ENCODE assay signal across 2 cellular contexts in the genomic region with DNA sequence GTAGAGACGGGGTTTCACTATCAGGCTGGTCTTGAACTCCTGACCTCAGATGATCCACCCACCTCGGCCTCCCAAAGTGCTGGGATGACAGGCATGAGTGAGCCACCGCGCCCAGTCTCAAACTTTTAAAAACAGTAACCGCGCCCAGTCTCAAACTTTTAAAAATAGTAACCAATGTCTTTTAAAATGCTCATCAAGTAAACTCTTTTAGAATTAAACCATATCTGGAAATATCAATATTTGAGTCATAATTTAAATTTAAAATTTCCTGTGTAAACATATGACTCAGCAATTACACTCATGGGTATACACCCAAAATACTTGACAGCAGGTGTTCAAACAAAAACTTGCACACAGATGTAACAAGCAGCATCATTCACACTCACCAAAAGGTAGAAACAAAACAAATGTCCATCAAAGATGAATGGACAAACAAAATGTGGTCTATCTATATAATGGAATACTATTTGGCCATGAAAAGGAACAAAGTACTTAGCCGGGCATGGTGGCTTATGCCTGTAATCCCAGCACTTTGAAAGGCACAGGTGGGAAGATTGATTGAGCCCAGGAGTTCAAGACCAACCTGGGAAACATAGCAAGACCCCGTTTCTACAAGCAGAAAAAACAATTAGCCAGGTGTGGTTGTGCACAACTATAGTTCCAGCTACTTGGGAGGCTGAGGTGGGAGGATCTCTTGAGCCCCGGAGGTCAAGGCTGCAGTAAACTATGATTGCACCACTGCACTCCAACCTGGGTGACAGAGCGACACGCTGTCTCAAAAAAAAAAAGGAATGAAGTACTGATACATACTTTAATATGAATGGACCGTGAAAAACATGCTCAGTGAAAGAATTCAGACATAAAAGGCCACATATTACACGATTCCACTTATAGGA.
A peak's percentile ranks its signal among the peaks of the same experiment; 100 is the strongest.
TF ChIP-seq lines count a peak whose summit lies in the region.

No MANE protein-coding gene starts in this region.

TF ChIP-seq in HepG2, 621 proteins besides CTCF, POLR2A, EP300 and RAD21:
- TF ChIP-seq CREM (IDR thresholded peaks at IDR 0.05) (no peak), CREM (CRISPR knock-in tag; IDR thresholded peaks at IDR 0.05) (no peak), NFE2L2 (IDR thresholded peaks at IDR 0.05; ENCODE audit: low read length) (peak; percentile 80), MAFF (IDR thresholded peaks at IDR 0.05; ENCODE audit: low read depth, low read length) (peak; percentile 88), EZH2 (conservative IDR thresholded peaks at IDR 0.05; ENCODE audit: low read depth, low read length) (no peak), MAFK (conservative IDR thresholded peaks at IDR 0.05 in 1 of 2, IDR thresholded peaks at IDR 0.05 in 1 of 2; ENCODE audit: low read length in 2 of 2) (peak; percentile 87 to 90)
- TF ChIP-seq, protein P1, sequence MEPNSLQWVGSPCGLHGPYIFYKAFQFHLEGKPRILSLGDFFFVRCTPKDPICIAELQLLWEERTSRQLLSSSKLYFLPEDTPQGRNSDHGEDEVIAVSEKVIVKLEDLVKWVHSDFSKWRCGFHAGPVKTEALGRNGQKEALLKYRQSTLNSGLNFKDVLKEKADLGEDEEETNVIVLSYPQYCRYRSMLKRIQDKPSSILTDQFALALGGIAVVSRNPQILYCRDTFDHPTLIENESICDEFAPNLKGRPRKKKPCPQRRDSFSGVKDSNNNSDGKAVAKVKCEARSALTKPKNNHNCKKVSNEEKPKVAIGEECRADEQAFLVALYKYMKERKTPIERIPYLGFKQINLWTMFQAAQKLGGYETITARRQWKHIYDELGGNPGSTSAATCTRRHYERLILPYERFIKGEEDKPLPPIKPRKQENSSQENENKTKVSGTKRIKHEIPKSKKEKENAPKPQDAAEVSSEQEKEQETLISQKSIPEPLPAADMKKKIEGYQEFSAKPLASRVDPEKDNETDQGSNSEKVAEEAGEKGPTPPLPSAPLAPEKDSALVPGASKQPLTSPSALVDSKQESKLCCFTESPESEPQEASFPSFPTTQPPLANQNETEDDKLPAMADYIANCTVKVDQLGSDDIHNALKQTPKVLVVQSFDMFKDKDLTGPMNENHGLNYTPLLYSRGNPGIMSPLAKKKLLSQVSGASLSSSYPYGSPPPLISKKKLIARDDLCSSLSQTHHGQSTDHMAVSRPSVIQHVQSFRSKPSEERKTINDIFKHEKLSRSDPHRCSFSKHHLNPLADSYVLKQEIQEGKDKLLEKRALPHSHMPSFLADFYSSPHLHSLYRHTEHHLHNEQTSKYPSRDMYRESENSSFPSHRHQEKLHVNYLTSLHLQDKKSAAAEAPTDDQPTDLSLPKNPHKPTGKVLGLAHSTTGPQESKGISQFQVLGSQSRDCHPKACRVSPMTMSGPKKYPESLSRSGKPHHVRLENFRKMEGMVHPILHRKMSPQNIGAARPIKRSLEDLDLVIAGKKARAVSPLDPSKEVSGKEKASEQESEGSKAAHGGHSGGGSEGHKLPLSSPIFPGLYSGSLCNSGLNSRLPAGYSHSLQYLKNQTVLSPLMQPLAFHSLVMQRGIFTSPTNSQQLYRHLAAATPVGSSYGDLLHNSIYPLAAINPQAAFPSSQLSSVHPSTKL (CRISPR knock-in tag; IDR thresholded peaks at IDR 0.05): no peak
- TF ChIP-seq, protein P2, sequence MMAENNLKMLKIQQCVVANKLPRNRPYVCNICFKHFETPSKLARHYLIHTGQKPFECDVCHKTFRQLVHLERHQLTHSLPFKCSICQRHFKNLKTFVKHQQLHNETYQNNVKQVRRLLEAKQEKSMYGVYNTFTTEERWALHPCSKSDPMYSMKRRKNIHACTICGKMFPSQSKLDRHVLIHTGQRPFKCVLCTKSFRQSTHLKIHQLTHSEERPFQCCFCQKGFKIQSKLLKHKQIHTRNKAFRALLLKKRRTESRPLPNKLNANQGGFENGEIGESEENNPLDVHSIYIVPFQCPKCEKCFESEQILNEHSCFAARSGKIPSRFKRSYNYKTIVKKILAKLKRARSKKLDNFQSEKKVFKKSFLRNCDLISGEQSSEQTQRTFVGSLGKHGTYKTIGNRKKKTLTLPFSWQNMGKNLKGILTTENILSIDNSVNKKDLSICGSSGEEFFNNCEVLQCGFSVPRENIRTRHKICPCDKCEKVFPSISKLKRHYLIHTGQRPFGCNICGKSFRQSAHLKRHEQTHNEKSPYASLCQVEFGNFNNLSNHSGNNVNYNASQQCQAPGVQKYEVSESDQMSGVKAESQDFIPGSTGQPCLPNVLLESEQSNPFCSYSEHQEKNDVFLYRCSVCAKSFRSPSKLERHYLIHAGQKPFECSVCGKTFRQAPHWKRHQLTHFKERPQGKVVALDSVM (CRISPR knock-in tag; IDR thresholded peaks at IDR 0.05): peak; percentile 94

TF ChIP-seq in K562, 482 proteins besides CTCF, POLR2A, EP300 and RAD21 (continues in another document):
- TF ChIP-seq MAFG (tag; conservative IDR thresholded peaks at IDR 0.05): peak; percentile 95
- TF ChIP-seq ZNF316 (IDR thresholded peaks at IDR 0.05): peak; percentile 99
- peak; percentile 78 for TF ChIP-seq NFE2 (IDR thresholded peaks at IDR 0.05; ENCODE audit: low read depth)
- no peak for TF ChIP-seq DACH1 (IDR thresholded peaks at IDR 0.05; ENCODE audit: partially characterized antibody)
- TF ChIP-seq BMI1 (IDR thresholded peaks at IDR 0.05; ENCODE audit: low read length): no peak
- TF ChIP-seq, protein P3, sequence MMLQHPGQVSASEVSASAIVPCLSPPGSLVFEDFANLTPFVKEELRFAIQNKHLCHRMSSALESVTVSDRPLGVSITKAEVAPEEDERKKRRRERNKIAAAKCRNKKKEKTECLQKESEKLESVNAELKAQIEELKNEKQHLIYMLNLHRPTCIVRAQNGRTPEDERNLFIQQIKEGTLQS (IDR thresholded peaks at IDR 0.05): peak; percentile 47
- TF ChIP-seq, protein P3 (CRISPR knock-in tag; conservative IDR thresholded peaks at IDR 0.05): no peak
- peak; percentile 91 for TF ChIP-seq ZNF146 (CRISPR knock-in tag; IDR thresholded peaks at IDR 0.05; ENCODE audit: unreplicated experiment)
- no peak for TF ChIP-seq ZBTB7A (IDR thresholded peaks at IDR 0.05; ENCODE audit: borderline replicate concordance, control insufficient read depth, low read depth, low read length)
- no peak for TF ChIP-seq ZNF282 (CRISPR knock-in tag; IDR thresholded peaks at IDR 0.05)
- TF ChIP-seq NFE2L1 (tag; IDR thresholded peaks at IDR 0.05; ENCODE audit: borderline replicate concordance, low read depth): peak; percentile 85
- TF ChIP-seq, protein P4, sequence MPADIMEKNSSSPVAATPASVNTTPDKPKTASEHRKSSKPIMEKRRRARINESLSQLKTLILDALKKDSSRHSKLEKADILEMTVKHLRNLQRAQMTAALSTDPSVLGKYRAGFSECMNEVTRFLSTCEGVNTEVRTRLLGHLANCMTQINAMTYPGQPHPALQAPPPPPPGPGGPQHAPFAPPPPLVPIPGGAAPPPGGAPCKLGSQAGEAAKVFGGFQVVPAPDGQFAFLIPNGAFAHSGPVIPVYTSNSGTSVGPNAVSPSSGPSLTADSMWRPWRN (IDR thresholded peaks at IDR 0.05; ENCODE audit: low read depth): no peak
- TF ChIP-seq TAF9B (IDR thresholded peaks at IDR 0.05; ENCODE audit: partially characterized antibody): peak; percentile 31
- peak; percentile 51; the same call in 1 of the 2 replicates for TF ChIP-seq EGR1 (conservative IDR thresholded peaks at IDR 0.05)
- TF ChIP-seq, protein P5, sequence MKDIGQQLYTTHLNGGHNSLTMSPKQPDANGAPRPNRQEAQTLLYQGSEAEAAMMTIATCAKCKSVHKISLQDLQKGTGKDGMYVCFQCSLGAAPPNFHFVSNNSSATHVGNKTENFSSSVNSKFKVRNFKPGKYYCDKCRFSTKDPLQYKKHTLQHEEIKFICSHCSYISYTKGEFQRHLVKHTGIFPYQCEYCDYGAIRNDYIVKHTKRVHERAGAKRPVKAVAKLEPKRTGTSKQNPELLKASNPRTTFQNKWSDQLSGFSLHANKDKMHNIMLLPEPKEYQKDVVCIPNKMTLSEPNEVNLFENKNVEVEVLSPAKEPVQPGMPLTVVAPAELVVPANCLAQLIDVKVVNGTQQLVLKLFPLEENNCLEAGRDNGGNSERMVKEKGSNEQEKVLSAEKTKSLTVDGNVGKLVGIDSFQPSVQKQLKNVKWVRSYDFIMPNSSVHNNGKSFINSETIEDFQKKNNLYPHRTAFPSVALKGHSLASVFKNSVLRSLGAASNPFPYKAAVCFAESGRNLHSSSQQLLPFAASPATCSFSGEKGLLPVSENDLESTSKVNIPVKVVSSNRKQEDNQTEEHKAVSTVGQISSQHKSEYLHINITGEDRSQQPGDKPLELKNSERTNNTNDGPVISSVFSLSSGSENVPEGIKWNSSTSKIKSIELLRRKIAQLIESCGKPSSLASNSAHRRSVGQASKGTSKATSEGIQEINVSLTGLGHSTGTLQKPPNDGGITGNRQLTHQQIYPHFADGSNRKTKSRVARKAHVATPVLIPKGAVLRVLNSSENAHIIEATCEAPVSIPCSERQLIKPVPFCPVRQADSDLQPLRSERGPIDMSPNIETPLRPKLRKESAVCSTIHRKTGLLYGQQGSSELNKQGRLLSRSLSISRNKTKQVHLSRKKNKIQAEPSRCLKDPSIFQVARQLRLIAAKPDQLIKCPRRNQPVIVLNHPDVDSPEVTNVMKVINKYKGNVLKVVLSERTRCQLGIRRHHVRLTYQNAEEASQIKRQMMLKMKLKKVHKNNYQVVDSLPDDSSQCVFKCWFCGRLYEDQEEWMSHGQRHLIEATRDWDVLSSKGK (CRISPR knock-in tag; IDR thresholded peaks at IDR 0.05): no peak
- TF ChIP-seq TAF7 (tag; IDR thresholded peaks at IDR 0.05): no peak
- TF ChIP-seq FIP1L1 (IDR thresholded peaks at IDR 0.05; ENCODE audit: low read depth, low read length, poor library complexity, severe bottlenecking): no peak
- TF ChIP-seq, protein P6, sequence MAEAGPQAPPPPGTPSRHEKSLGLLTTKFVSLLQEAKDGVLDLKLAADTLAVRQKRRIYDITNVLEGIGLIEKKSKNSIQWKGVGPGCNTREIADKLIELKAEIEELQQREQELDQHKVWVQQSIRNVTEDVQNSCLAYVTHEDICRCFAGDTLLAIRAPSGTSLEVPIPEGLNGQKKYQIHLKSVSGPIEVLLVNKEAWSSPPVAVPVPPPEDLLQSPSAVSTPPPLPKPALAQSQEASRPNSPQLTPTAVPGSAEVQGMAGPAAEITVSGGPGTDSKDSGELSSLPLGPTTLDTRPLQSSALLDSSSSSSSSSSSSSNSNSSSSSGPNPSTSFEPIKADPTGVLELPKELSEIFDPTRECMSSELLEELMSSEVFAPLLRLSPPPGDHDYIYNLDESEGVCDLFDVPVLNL (CRISPR knock-in tag; IDR thresholded peaks at IDR 0.05; ENCODE audit: low read depth): no peak
- TF ChIP-seq PURB (CRISPR knock-in tag; IDR thresholded peaks at IDR 0.05; ENCODE audit: low read depth): no peak
- TF ChIP-seq, protein P7, sequence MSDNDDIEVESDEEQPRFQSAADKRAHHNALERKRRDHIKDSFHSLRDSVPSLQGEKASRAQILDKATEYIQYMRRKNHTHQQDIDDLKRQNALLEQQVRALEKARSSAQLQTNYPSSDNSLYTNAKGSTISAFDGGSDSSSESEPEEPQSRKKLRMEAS (CRISPR knock-in tag; IDR thresholded peaks at IDR 0.05): no peak
- peak; percentile 15 for TF ChIP-seq MEIS2 (IDR thresholded peaks at IDR 0.05; ENCODE audit: partially characterized antibody)
- 0 out of 2 replicates have a peak, but pooled peaks have one; percentile 4 for TF ChIP-seq JUND (IDR thresholded peaks at IDR 0.05; ENCODE audit: borderline replicate concordance, low read depth, low read length)
- no peak for TF ChIP-seq JUND (tag; IDR thresholded peaks at IDR 0.05; ENCODE audit: borderline replicate concordance, low read depth, low read length)
- TF ChIP-seq, protein P8, sequence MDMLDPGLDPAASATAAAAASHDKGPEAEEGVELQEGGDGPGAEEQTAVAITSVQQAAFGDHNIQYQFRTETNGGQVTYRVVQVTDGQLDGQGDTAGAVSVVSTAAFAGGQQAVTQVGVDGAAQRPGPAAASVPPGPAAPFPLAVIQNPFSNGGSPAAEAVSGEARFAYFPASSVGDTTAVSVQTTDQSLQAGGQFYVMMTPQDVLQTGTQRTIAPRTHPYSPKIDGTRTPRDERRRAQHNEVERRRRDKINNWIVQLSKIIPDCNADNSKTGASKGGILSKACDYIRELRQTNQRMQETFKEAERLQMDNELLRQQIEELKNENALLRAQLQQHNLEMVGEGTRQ (CRISPR knock-in tag; IDR thresholded peaks at IDR 0.05): no peak
- TF ChIP-seq RBM25 (IDR thresholded peaks at IDR 0.05; ENCODE audit: low read depth, low read length, severe bottlenecking): peak; percentile 25
- TF ChIP-seq KDM1A (IDR thresholded peaks at IDR 0.05): peak; percentile 64 to 67
- 0 out of 2 replicates have a peak, but pooled peaks have one; percentile 19 for TF ChIP-seq SMARCC2 (IDR thresholded peaks at IDR 0.05; ENCODE audit: low read depth)
- peak; percentile 95 for TF ChIP-seq C11orf30 (IDR thresholded peaks at IDR 0.05; ENCODE audit: low read depth)
- 0 out of 2 replicates have a peak, but pooled peaks have one; percentile 14 for TF ChIP-seq NR2C1 (IDR thresholded peaks at IDR 0.05)
- TF ChIP-seq NR2C1 (tag; IDR thresholded peaks at IDR 0.05): no peak
- no peak for TF ChIP-seq PHB2 (IDR thresholded peaks at IDR 0.05; ENCODE audit: low read depth)
- TF ChIP-seq MAFK (IDR thresholded peaks at IDR 0.05; ENCODE audit: low read length): peak; percentile 82; the same call in 1 of the 2 replicates
- TF ChIP-seq DPF2 (IDR thresholded peaks at IDR 0.05): peak; percentile 58
- no peak for TF ChIP-seq ZNF57 (CRISPR knock-in tag; IDR thresholded peaks at IDR 0.05)
- TF ChIP-seq, protein P9, sequence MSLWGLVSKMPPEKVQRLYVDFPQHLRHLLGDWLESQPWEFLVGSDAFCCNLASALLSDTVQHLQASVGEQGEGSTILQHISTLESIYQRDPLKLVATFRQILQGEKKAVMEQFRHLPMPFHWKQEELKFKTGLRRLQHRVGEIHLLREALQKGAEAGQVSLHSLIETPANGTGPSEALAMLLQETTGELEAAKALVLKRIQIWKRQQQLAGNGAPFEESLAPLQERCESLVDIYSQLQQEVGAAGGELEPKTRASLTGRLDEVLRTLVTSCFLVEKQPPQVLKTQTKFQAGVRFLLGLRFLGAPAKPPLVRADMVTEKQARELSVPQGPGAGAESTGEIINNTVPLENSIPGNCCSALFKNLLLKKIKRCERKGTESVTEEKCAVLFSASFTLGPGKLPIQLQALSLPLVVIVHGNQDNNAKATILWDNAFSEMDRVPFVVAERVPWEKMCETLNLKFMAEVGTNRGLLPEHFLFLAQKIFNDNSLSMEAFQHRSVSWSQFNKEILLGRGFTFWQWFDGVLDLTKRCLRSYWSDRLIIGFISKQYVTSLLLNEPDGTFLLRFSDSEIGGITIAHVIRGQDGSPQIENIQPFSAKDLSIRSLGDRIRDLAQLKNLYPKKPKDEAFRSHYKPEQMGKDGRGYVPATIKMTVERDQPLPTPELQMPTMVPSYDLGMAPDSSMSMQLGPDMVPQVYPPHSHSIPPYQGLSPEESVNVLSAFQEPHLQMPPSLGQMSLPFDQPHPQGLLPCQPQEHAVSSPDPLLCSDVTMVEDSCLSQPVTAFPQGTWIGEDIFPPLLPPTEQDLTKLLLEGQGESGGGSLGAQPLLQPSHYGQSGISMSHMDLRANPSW (CRISPR knock-in tag; IDR thresholded peaks at IDR 0.05): no peak
- no peak for TF ChIP-seq PCBP1 (IDR thresholded peaks at IDR 0.05; ENCODE audit: low read depth, low read length, poor library complexity, severe bottlenecking)
- peak; percentile 80; the same call in 1 of the 2 replicates for TF ChIP-seq BACH1 (tag; IDR thresholded peaks at IDR 0.05)
- TF ChIP-seq ADNP (tag; IDR thresholded peaks at IDR 0.05): peak; percentile 40; the same call in 1 of the 2 replicates
